Comparison of ENCODE assay signal across 8 cellular contexts in genomic region chr10:110395350-110396283, GRCh38.
DNase-seq lines count a peak whose midpoint lies in the region; ATAC-seq and TF ChIP-seq lines count a peak whose summit lies in the region.

No MANE protein-coding gene starts in this region.

- H3K4me3 ChIP-seq in kidney epithelial cell (ENCODE audit: low read depth, low read length) (no peak overlapping the region), upper lobe of right lung (no peak overlapping the region)

- no peaks in the 10 kb centered on the region for H3K27me3 Mint-ChIP-seq in activated T-cell treated with anti-CD3 and anti-CD28 coated beads, Interleukin-2, amount 50 U/mL, for 72 hours (ENCODE audit: low read depth)

- no peaks in the 10 kb centered on the region for H3K9me3 Mint-ChIP-seq in activated T-cell treated with anti-CD3 and anti-CD28 coated beads, Interleukin-2, amount 50 U/mL, for 72 hours

- H3K27ac Mint-ChIP-seq in activated T-cell treated with anti-CD3 and anti-CD28 coated beads, Interleukin-2, amount 50 U/mL, for 72 hours = peak overlapping the region; percentile 85

- H3K27ac ChIP-seq in upper lobe of right lung = no peak overlapping the region

- no peaks in the 10 kb centered on the region for H3K9me3 ChIP-seq in upper lobe of right lung

- peaks cover 55% of the 10 kb centered on the region for H3K4me1 Mint-ChIP-seq in activated T-cell treated with anti-CD3 and anti-CD28 coated beads, Interleukin-2, amount 50 U/mL, for 72 hours (ENCODE audit: low read depth)

- H3K36me3 Mint-ChIP-seq in activated T-cell treated with anti-CD3 and anti-CD28 coated beads, Interleukin-2, amount 50 U/mL, for 72 hours (ENCODE audit: insufficient read depth in 2 of 2) = no peaks in the 10 kb centered on the region

- peak; percentile 62 for DNase-seq in AG08396 (ENCODE audit: low spot score)
- DNase-seq in activated T-cell treated with anti-CD3 and anti-CD28 coated beads, Interleukin-2, amount 50 U/mL, for 72 hours = peak; percentile 66 to 79
- peak; percentile 98 for DNase-seq in kidney epithelial cell (ENCODE audit: low read depth)
- DNase-seq in upper lobe of right lung = no peak
- no peak for DNase-seq in OCI-M1 (lab: John Stamatoyannopoulos, UW)
- no peak for DNase-seq in hippocampal formation (lab: John Stamatoyannopoulos, UW)

- peak overlapping the region; percentile 3 to 53 for H3K4me3 Mint-ChIP-seq in activated T-cell treated with anti-CD3 and anti-CD28 coated beads, Interleukin-2, amount 50 U/mL, for 72 hours

- peak; percentile 81 for ATAC-seq in HG03159 (IDR thresholded peaks at IDR 0.05; ENCODE audit: unreplicated experiment)
- peak; percentile 92 to 94 for ATAC-seq in activated T-cell treated with anti-CD3 and anti-CD28 coated beads, Interleukin-2, amount 50 U/mL, for 72 hours (replicated peaks in 1 of 2)
- peak; percentile 61 for ATAC-seq in upper lobe of right lung

- peaks cover 25% of the 10 kb centered on the region for H3K4me1 ChIP-seq in upper lobe of right lung

- H3K36me3 ChIP-seq in kidney epithelial cell (ENCODE audit: control insufficient read depth, insufficient read depth, low read length) (no peaks in the 10 kb centered on the region), upper lobe of right lung (no peaks in the 10 kb centered on the region)

- H3K27me3 ChIP-seq in kidney epithelial cell (ENCODE audit: control insufficient read depth, insufficient read depth, low read length) (no peaks in the 10 kb centered on the region), upper lobe of right lung (no peaks in the 10 kb centered on the region)

- TF ChIP-seq CTCF in kidney epithelial cell (IDR thresholded peaks at IDR 0.05; ENCODE audit: insufficient read depth, low read length, poor library complexity, severe bottlenecking) (no peak), upper lobe of right lung (IDR thresholded peaks at IDR 0.05) (no peak)

- peak; percentile 23 for TF ChIP-seq POLR2A in GM19099 (IDR thresholded peaks at IDR 0.05; ENCODE audit: extremely low read depth, insufficient read length, low read depth)

- intact Hi-C loops in upper lobe of right lung (cut with DNase I) = no loop called here

Comparison
In these comparisons a context has a peak if more than half of its experiments do, and no peak if none do; other contexts are left out.
1. DNase-seq: peak in AG08396 (single experiment), activated T-cell treated with anti-CD3 and anti-CD28 coated beads, Interleukin-2, amount 50 U/mL, for 72 hours (2 of 2) and kidney epithelial cell (single experiment); none in upper lobe of right lung (single experiment), OCI-M1 (single experiment) and hippocampal formation (0 of 2).
2. Peak in every context shown above with its lines, with median percentiles within 50 percentile points of each other: ATAC-seq.